ENCODE assay signal across 11 cellular contexts in genomic region chr10:113709221-113709838, GRCh38.
DNase-seq lines count a peak whose midpoint lies in the region; ATAC-seq and TF ChIP-seq lines count a peak whose summit lies in the region.
"Had no signal": no experiment of that assay in that cellular context is flagged by ENCODE, and none has a peak within 500 bp of the region (broad histone marks: within the 10 kb centered on the region; RNA-seq: fewer than 3 reads in every experiment).

No MANE protein-coding gene starts in this region.

- peak; percentile 3 for DNase-seq in DMS79 (lab: John Stamatoyannopoulos, UW)
- peak; percentile 56 for DNase-seq in NCI-H2081 treated with DMSO at 0.1 percent for 48 hours (lab: John Stamatoyannopoulos, UW)
- peak; percentile 62 to 78 for DNase-seq in cardiac fibroblast (ENCODE audit: low read depth in 2 of 2)
- no peak for DNase-seq in nephron progenitor cell
- DNase-seq in midbrain (lab: John Stamatoyannopoulos, UW) = no peak
- DNase-seq in superior temporal gyrus (ENCODE audit: extremely low spot score) = no peak
- no peak for DNase-seq in iPS-NIHi7 (ENCODE audit: extremely low spot score)
- DNase-seq: NCI-H2171 treated with DMSO at 0.1 percent for 48 hours, pancreas had no signal

- TF ChIP-seq CTCF in cardiac fibroblast (IDR thresholded peaks at IDR 0.05; ENCODE audit: low read depth, low read length) = no peak
- no peak for TF ChIP-seq CTCF in nephron progenitor cell (IDR thresholded peaks at IDR 0.05)

- peaks cover 75% of the 10 kb centered on the region for H3K4me1 Mint-ChIP-seq in nephron progenitor cell

- no peak overlapping the region for H3K4me3 ChIP-seq in cardiac fibroblast (replicated peaks in 1 of 2; ENCODE audit: low read depth in 2 of 2, low read length in 2 of 2)
- H3K4me3 ChIP-seq: pancreas had no signal

- ATAC-seq in HG03175 (IDR thresholded peaks at IDR 0.05; ENCODE audit: unreplicated experiment) = no peak
- ATAC-seq: stimulated activated memory B cell treated with anti-CD40 and anti-IgM and Interleukin-4, amounts not matched to agents 10 μg/mL and 1 μg/mL and 100 μg/mL, for 72 hours had no signal

- peaks cover 8% of the 10 kb centered on the region for H3K36me3 Mint-ChIP-seq in nephron progenitor cell (ENCODE audit: low read depth)

- peaks cover 3% of the 10 kb centered on the region for H3K9me3 Mint-ChIP-seq in nephron progenitor cell
- H3K9me3 Mint-ChIP-seq: stimulated activated memory B cell treated with anti-CD40 and anti-IgM and Interleukin-4, amounts not matched to agents 10 μg/mL and 1 μg/mL and 100 μg/mL, for 72 hours had no signal

- H3K4me3 Mint-ChIP-seq in nephron progenitor cell = peak overlapping the region; percentile 53
- H3K4me3 Mint-ChIP-seq: stimulated activated memory B cell treated with anti-CD40 and anti-IgM and Interleukin-4, amounts not matched to agents 10 μg/mL and 1 μg/mL and 100 μg/mL, for 72 hours had no signal

- H3K27me3 Mint-ChIP-seq in nephron progenitor cell (ENCODE audit: low read depth, poor library complexity) = peaks cover 4% of the 10 kb centered on the region
- H3K27me3 Mint-ChIP-seq: stimulated activated memory B cell treated with anti-CD40 and anti-IgM and Interleukin-4, amounts not matched to agents 10 μg/mL and 1 μg/mL and 100 μg/mL, for 72 hours had no signal

- H3K27ac Mint-ChIP-seq in nephron progenitor cell = peak overlapping the region; percentile 78
- H3K27ac Mint-ChIP-seq: stimulated activated memory B cell treated with anti-CD40 and anti-IgM and Interleukin-4, amounts not matched to agents 10 μg/mL and 1 μg/mL and 100 μg/mL, for 72 hours had no signal

Comparison
In these comparisons a context has a peak if more than half of its experiments do, and no peak if none do; other contexts are left out.
1. DNase-seq: peak in DMS79 (single experiment), NCI-H2081 treated with DMSO at 0.1 percent for 48 hours (single experiment) and cardiac fibroblast (2 of 2); none in nephron progenitor cell (single experiment), midbrain (single experiment), superior temporal gyrus (single experiment) and iPS-NIHi7 (single experiment).